15 cellular contexts compared by ENCODE assay signal in the genomic region with DNA sequence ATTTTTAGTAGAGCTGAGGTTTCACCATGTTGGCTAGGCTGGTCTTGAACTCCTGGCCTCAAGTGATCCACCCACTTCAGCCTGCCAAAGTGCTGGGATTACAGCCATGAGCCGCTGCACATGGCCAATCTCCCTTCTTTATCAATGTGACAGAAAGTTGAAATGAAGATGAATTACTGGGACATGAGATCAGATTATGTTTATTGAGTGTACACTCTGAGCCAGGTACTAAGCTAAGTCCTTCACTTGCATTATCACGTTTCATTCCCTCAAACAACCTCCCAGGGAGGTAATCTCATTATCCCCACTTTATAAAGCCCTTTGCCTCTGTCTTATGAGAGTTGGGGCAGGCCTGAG. TPM values are rescaled to one million over a fixed set of nuclear protein-coding genes. Genes with fewer than 3 reads are reported as not detected.
A peak's percentile ranks its signal among the peaks of the same experiment; 100 is the strongest.
DNase-seq lines count a peak whose midpoint lies in the region; ATAC-seq and TF ChIP-seq lines count a peak whose summit lies in the region.
"Had no signal": no experiment of that assay in that cellular context is flagged by ENCODE, and none has a peak within 500 bp of the region (broad histone marks: within the 10 kb centered on the region; RNA-seq: fewer than 3 reads in every experiment).

No MANE protein-coding gene starts in this region.

- peak overlapping the region; percentile 71 for H3K4me3 Mint-ChIP-seq in activated CD4-positive, alpha-beta T cell treated with anti-CD3 and anti-CD28 coated beads, Interleukin-2, amount 10 ng/mL, durations not matched to agents 24 days and 14 days
- H3K4me3 Mint-ChIP-seq in activated T-helper 1 cell treated with anti-CD3 and anti-CD28 coated beads, Interleukin-12 subunit alpha, Interleukin-12 subunit beta, Interleukin-2, Interleukin-4 antibody, amounts not matched to agents 30 ng/mL and 10 ng/mL and 1 ng/mL, durations not matched to agents 14 hours and 24 hours and 36 hours: peak overlapping the region; percentile 78

- no peak overlapping the region for H4K8ac ChIP-seq in neuronal stem cell (ENCODE audit: low read depth, low read length)

- H3K36me3 Mint-ChIP-seq in activated CD4-positive, alpha-beta T cell treated with anti-CD3 and anti-CD28 coated beads, Interleukin-2, amount 10 ng/mL, durations not matched to agents 24 days and 14 days (ENCODE audit: low read depth): peaks cover 3% of the 10 kb centered on the region
- peaks cover 5% of the 10 kb centered on the region for H3K36me3 Mint-ChIP-seq in activated T-helper 1 cell treated with anti-CD3 and anti-CD28 coated beads, Interleukin-12 subunit alpha, Interleukin-12 subunit beta, Interleukin-2, Interleukin-4 antibody, amounts not matched to agents 30 ng/mL and 10 ng/mL and 1 ng/mL, durations not matched to agents 14 hours and 24 hours and 36 hours (ENCODE audit: low read depth)

- no peak for TF ChIP-seq CTCF in GM13976 (IDR thresholded peaks at IDR 0.05; ENCODE audit: borderline replicate concordance, control extremely low read depth, extremely low read depth, insufficient read depth, missing control alignments)

- no peak for DNase-seq in activated CD4-positive, alpha-beta T cell treated with anti-CD3 and anti-CD28 coated beads, Interleukin-2, amount 10 ng/mL, durations not matched to agents 24 days and 14 days
- no peak for DNase-seq in activated CD4-positive, alpha-beta T cell treated with anti-CD3 and anti-CD28 coated beads for 4 hours
- peak; percentile 16 for DNase-seq in NCI-H2029 (lab: John Stamatoyannopoulos, UW)
- DNase-seq in activated T-helper 1 cell treated with anti-CD3 and anti-CD28 coated beads, Interleukin-12 subunit alpha, Interleukin-12 subunit beta, Interleukin-2, Interleukin-4 antibody, amounts not matched to agents 30 ng/mL and 10 ng/mL and 1 ng/mL, durations not matched to agents 14 hours and 24 hours and 36 hours (ENCODE audit: low spot score): no peak
- no peak for DNase-seq in neuronal stem cell (ENCODE audit: low spot score)
- DNase-seq in NOMO-1 treated with DMSO at 0.1 percent for 48 hours (lab: John Stamatoyannopoulos, UW; ENCODE audit: unreplicated experiment): no peak
- no peak for DNase-seq in GM13976 (ENCODE audit: low spot score)
- DNase-seq: left lung, NCI-H2081 had no signal

- peaks cover 15 to 16% of the 10 kb centered on the region in 2 donors for H3K4me1 ChIP-seq in neuronal stem cell (ENCODE audit: control insufficient read depth in 2 of 2, insufficient read depth in 1 of 2, low read depth in 1 of 2, low read length in 2 of 2)
- H3K4me1 ChIP-seq: A549 had no signal

- H3K27ac ChIP-seq in neuronal stem cell (replicated peaks; ENCODE audit: low read length): no peak overlapping the region
- H3K27ac ChIP-seq: A549, body of pancreas, vagina had no signal

- no peak overlapping the region for H4K91ac ChIP-seq in neuronal stem cell (ENCODE audit: low read depth, low read length, poor library complexity)

- intact Hi-C loops in activated CD4-positive, alpha-beta T cell treated with anti-CD3 and anti-CD28 coated beads, Interleukin-2, amount 10 ng/mL, durations not matched to agents 24 days and 14 days (cut with micrococcal nuclease): loop anchor here (1.0 to 5.0 kb wide), 4 partner anchors 18 to 536 kb away; partner anchors contain the start of gene DDX20
- intact Hi-C loops in activated T-helper 1 cell treated with anti-CD3 and anti-CD28 coated beads, Interleukin-12 subunit alpha, Interleukin-12 subunit beta, Interleukin-2, Interleukin-4 antibody, amounts not matched to agents 30 ng/mL and 10 ng/mL and 1 ng/mL, durations not matched to agents 14 hours and 24 hours and 36 hours (cut with micrococcal nuclease): loop anchor here (1.0 to 10.0 kb wide), 7 partner anchors 21 to 286 kb away; partner anchors contain the start of genes ATP5PB, C1orf162, DENND2D and WDR77

- H2BK12ac ChIP-seq in neuronal stem cell (ENCODE audit: low read length): no peak overlapping the region

- H3K4ac ChIP-seq in neuronal stem cell (ENCODE audit: low read length): no peak overlapping the region

- H3K4me2 ChIP-seq in neuronal stem cell (ENCODE audit: insufficient read depth, low read length, poor library complexity, severe bottlenecking): no peak overlapping the region
- H3K4me2 ChIP-seq: A549 had no signal

- H3K4me3 ChIP-seq in neuronal stem cell (ENCODE audit: low read length in 2 of 2): no peak overlapping the region
- H3K4me3 ChIP-seq: A549, body of pancreas, left lung, vagina had no signal

- H3K9ac ChIP-seq in neuronal stem cell (ENCODE audit: low read depth, low read length, poor library complexity): no peak overlapping the region

- H2BK5ac ChIP-seq in neuronal stem cell (ENCODE audit: low read length): no peak overlapping the region

- no peaks in the 10 kb centered on the region for H3K9me3 Mint-ChIP-seq in activated CD4-positive, alpha-beta T cell treated with anti-CD3 and anti-CD28 coated beads, Interleukin-2, amount 10 ng/mL, durations not matched to agents 24 days and 14 days
- no peaks in the 10 kb centered on the region for H3K9me3 Mint-ChIP-seq in activated T-helper 1 cell treated with anti-CD3 and anti-CD28 coated beads, Interleukin-12 subunit alpha, Interleukin-12 subunit beta, Interleukin-2, Interleukin-4 antibody, amounts not matched to agents 30 ng/mL and 10 ng/mL and 1 ng/mL, durations not matched to agents 14 hours and 24 hours and 36 hours

- H2AFZ ChIP-seq in neuronal stem cell (ENCODE audit: low read length): peak overlapping the region; percentile 7

- no peaks in the 10 kb centered on the region for H3K27me3 Mint-ChIP-seq in activated CD4-positive, alpha-beta T cell treated with anti-CD3 and anti-CD28 coated beads, Interleukin-2, amount 10 ng/mL, durations not matched to agents 24 days and 14 days
- H3K27me3 Mint-ChIP-seq in activated T-helper 1 cell treated with anti-CD3 and anti-CD28 coated beads, Interleukin-12 subunit alpha, Interleukin-12 subunit beta, Interleukin-2, Interleukin-4 antibody, amounts not matched to agents 30 ng/mL and 10 ng/mL and 1 ng/mL, durations not matched to agents 14 hours and 24 hours and 36 hours (ENCODE audit: insufficient read depth): no peaks in the 10 kb centered on the region

- no peak overlapping the region for H3K14ac ChIP-seq in neuronal stem cell (ENCODE audit: low read length)

- H3K18ac ChIP-seq in neuronal stem cell (ENCODE audit: low read length): no peak overlapping the region

- H3K79me1 ChIP-seq in neuronal stem cell (ENCODE audit: low read depth, low read length): no peaks in the 10 kb centered on the region

- H2AK5ac ChIP-seq in neuronal stem cell (ENCODE audit: low read depth, low read length): no peak overlapping the region

- peaks cover 84% of the 10 kb centered on the region for H3K4me1 Mint-ChIP-seq in activated CD4-positive, alpha-beta T cell treated with anti-CD3 and anti-CD28 coated beads, Interleukin-2, amount 10 ng/mL, durations not matched to agents 24 days and 14 days
- peaks cover 93% of the 10 kb centered on the region for H3K4me1 Mint-ChIP-seq in activated T-helper 1 cell treated with anti-CD3 and anti-CD28 coated beads, Interleukin-12 subunit alpha, Interleukin-12 subunit beta, Interleukin-2, Interleukin-4 antibody, amounts not matched to agents 30 ng/mL and 10 ng/mL and 1 ng/mL, durations not matched to agents 14 hours and 24 hours and 36 hours (ENCODE audit: low read depth)

- in situ Hi-C loops in GM13976 (cut with MboI; ENCODE audit: low sequenced_read_pairs, unreplicated experiment): loop anchor here (10.0 to 25.0 kb wide), 4 partner anchors 114 to 391 kb away; partner anchors contain the start of genes CD53 and RAP1A

- peak overlapping the region; percentile 92 for H3K27ac Mint-ChIP-seq in activated CD4-positive, alpha-beta T cell treated with anti-CD3 and anti-CD28 coated beads, Interleukin-2, amount 10 ng/mL, durations not matched to agents 24 days and 14 days
- H3K27ac Mint-ChIP-seq in activated T-helper 1 cell treated with anti-CD3 and anti-CD28 coated beads, Interleukin-12 subunit alpha, Interleukin-12 subunit beta, Interleukin-2, Interleukin-4 antibody, amounts not matched to agents 30 ng/mL and 10 ng/mL and 1 ng/mL, durations not matched to agents 14 hours and 24 hours and 36 hours: peak overlapping the region; percentile 98

- no peak overlapping the region for H2BK120ac ChIP-seq in neuronal stem cell (ENCODE audit: low read depth, low read length)

- no peaks in the 10 kb centered on the region for H3K36me3 ChIP-seq in neuronal stem cell (replicated peaks in 1 of 2; ENCODE audit: control insufficient read depth in 2 of 2, insufficient read depth in 2 of 2, low read length in 2 of 2)
- H3K36me3 ChIP-seq: left lung, vagina had no signal

- no peaks in the 10 kb centered on the region for H3K27me3 ChIP-seq in neuronal stem cell (ENCODE audit: control insufficient read depth in 3 of 3, insufficient read depth in 3 of 3, low read depth in 1 of 3, low read length in 3 of 3)
- H3K27me3 ChIP-seq: body of pancreas, left lung, vagina had no signal

- ATAC-seq in HG02759 (IDR thresholded peaks at IDR 0.05; ENCODE audit: unreplicated experiment): no peak
- ATAC-seq: A549, Panc1 had no signal

- no CpG with 5 or more reads among the region's 2 CpGs for WGBS in neuronal stem cell (ENCODE audit: extremely low coverage in 2 of 2, insufficient read length in 2 of 2, insufficient replicate concordance in 1 of 2), 2 donors

- no peak overlapping the region for H3K23ac ChIP-seq in neuronal stem cell (ENCODE audit: low read depth, low read length, poor library complexity)

- H2BK15ac ChIP-seq in neuronal stem cell (ENCODE audit: low read length): no peak overlapping the region

- H3K9me3 ChIP-seq in neuronal stem cell (replicated peaks in 1 of 2; ENCODE audit: control insufficient read depth in 2 of 2, insufficient read depth in 1 of 2, low read depth in 1 of 2, low read length in 2 of 2): no peaks in the 10 kb centered on the region
- H3K9me3 ChIP-seq: A549, body of pancreas, left lung, vagina had no signal

RNA-seq across cellular contexts. Expression of gene CHI3L2, which starts 6.3 kb away (rescaled TPM):
- 2.3 and 3.9 TPM in 2 replicates for total RNA-seq in activated CD4-positive, alpha-beta T cell treated with anti-CD3 and anti-CD28 coated beads, Interleukin-2, amount 10 ng/mL, durations not matched to agents 24 days and 14 days
- 2.8 and 4.0 TPM in 2 replicates for total RNA-seq in activated T-helper 1 cell treated with anti-CD3 and anti-CD28 coated beads, Interleukin-12 subunit alpha, Interleukin-12 subunit beta, Interleukin-2, Interleukin-4 antibody, amounts not matched to agents 30 ng/mL and 10 ng/mL and 1 ng/mL, durations not matched to agents 14 hours and 24 hours and 36 hours
- polyA plus RNA-seq in neuronal stem cell (2013, experiment 1 of 2): not detected
- polyA plus RNA-seq in neuronal stem cell (2013, experiment 2 of 2): 0.04 TPM
- total RNA-seq: body of pancreas, H4 had no signal

RNA-seq across cellular contexts. Expression of gene DENND2D, which starts 20.8 kb away (rescaled TPM):
- 175 and 180 TPM in 2 replicates for total RNA-seq in activated CD4-positive, alpha-beta T cell treated with anti-CD3 and anti-CD28 coated beads, Interleukin-2, amount 10 ng/mL, durations not matched to agents 24 days and 14 days
- total RNA-seq in activated T-helper 1 cell treated with anti-CD3 and anti-CD28 coated beads, Interleukin-12 subunit alpha, Interleukin-12 subunit beta, Interleukin-2, Interleukin-4 antibody, amounts not matched to agents 30 ng/mL and 10 ng/mL and 1 ng/mL, durations not matched to agents 14 hours and 24 hours and 36 hours: 205 and 206 TPM in 2 replicates
- polyA plus RNA-seq in neuronal stem cell (2013, experiment 1 of 2): 0.32 TPM
- polyA plus RNA-seq in neuronal stem cell (2013, experiment 2 of 2): 0.19 TPM
